Comparison of ENCODE assay signal across 8 cellular contexts in the genomic region with DNA sequence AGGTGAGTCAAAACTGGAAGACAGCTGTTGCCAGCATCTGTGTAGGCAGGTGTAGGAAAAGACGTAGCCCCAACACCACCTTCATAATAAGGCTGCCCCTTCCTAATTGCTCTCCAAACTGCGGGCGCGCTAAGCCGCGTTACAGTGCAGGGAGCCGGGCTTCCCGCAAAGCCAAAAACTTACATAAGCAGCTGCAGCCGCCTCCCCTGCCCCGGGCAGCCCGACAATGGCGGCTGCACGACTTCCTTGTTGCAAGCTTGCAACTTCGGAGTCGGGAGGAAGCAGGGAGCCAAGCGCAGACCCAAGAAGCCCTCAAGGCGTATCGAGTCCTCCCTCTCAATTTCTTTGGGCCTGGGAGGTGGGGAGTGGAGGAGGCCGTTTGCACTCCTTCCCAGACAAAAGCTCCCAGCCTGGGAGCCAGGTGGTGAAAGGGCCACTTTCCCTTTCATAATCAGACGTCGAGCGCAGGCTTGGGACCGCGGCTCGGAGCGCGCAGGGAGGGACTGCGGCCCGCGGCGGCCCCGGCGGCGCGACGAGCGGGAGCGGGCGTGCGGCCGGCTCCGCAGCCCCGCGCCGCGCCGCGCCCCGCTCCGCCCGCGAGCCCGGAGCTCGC. TPM values are rescaled to one million over a fixed set of nuclear protein-coding genes. Genes with fewer than 3 reads are reported as not detected.
A peak's percentile ranks its signal among the peaks of the same experiment; 100 is the strongest.
DNase-seq lines count a peak whose midpoint lies in the region; ATAC-seq, FAIRE-seq and TF ChIP-seq lines count a peak whose summit lies in the region.

No MANE protein-coding gene starts in this region.

- peak; percentile 59 for DNase-seq in CD14-positive monocyte (ENCODE audit: low spot score)
- peak; percentile 85 for DNase-seq in RPMI8226
- peak; percentile 87 for DNase-seq in activated effector memory CD4-positive, alpha-beta T cell treated with anti-CD3 and anti-CD28 coated beads, Interleukin-2, amount 50 U/mL, for 16 hours
- DNase-seq in frontal cortex (ENCODE audit: low spot score in 2 of 2): peak; percentile 14 to 31
- DNase-seq in ovary: peak; percentile 43 to 70 (median 63)
- peak in 1 of 2 donors; percentile 30 for DNase-seq in tibial nerve (ENCODE audit: low spot score in 2 of 2)

- H3K27ac ChIP-seq in ovary (peak overlapping the region; percentile 57 to 93), tibial nerve (peak overlapping the region; percentile 68 to 97 (median 94))

- no peak for TF ChIP-seq CTCF in CD14-positive monocyte (IDR thresholded peaks at IDR 0.05)
- no peak for TF ChIP-seq CTCF in ovary (IDR thresholded peaks at IDR 0.05)
- peak in 1 of 5 experiments; percentile 8 for TF ChIP-seq CTCF in tibial nerve (IDR thresholded peaks at IDR 0.05)

- H3K27me3 Mint-ChIP-seq in CD14-positive monocyte (ENCODE audit: low read depth in 3 of 3): peaks cover 0 to 2% (median 0%) of the 10 kb centered on the region in 3 donors

- intact Hi-C loops in CD14-positive monocyte (cut with micrococcal nuclease): loop anchor here (5.0 to 10.0 kb wide), 3 partner anchors 57 to 1120 kb away; a partner anchor contains a TSS
- intact Hi-C loops in ovary (cut with DNase I): loop anchor here (5.0 to 10.0 kb wide), 2 partner anchors 57 to 60 kb away; no protein-coding TSS in a partner anchor

- H3K27me3 ChIP-seq in ovary (no peaks in the 10 kb centered on the region), tibial nerve (no peaks in the 10 kb centered on the region)

- peaks cover 25 to 26% of the 10 kb centered on the region in 2 donors for H3K36me3 Mint-ChIP-seq in CD14-positive monocyte

- no peak for FAIRE-seq in frontal cortex (lab: Jason Lieb, UNC)

- no peak for TF ChIP-seq POLR2A in ovary (IDR thresholded peaks at IDR 0.05)
- no peak for TF ChIP-seq POLR2A in tibial nerve (IDR thresholded peaks at IDR 0.05)

- H3K4me3 Mint-ChIP-seq in CD14-positive monocyte: peak overlapping the region; percentile 89 to 90

- ATAC-seq in GM19438 (IDR thresholded peaks at IDR 0.05; ENCODE audit: low read depth, unreplicated experiment): peak; percentile 13
- peak; percentile 22 for ATAC-seq in HG03565 (IDR thresholded peaks at IDR 0.05; ENCODE audit: unreplicated experiment)

- H3K36me3 ChIP-seq in ovary (no peaks in the 10 kb centered on the region), tibial nerve (peaks cover 0 to 21% (median 0%) of the 10 kb centered on the region in 3 donors)

- H3K9me3 ChIP-seq in ovary (no peaks in the 10 kb centered on the region), tibial nerve (no peaks in the 10 kb centered on the region)

- peak overlapping the region; percentile 80 for H3K4me3 ChIP-seq in ovary
- H3K4me3 ChIP-seq in tibial nerve: peak overlapping the region; percentile 52 to 92 (median 81)

- H3K4me1 Mint-ChIP-seq in CD14-positive monocyte: peaks cover 19% of the 10 kb centered on the region

- H3K27ac Mint-ChIP-seq in CD14-positive monocyte: peak overlapping the region; percentile 90 to 95 (median 94)

- TF ChIP-seq EP300 in ovary (IDR thresholded peaks at IDR 0.05): no peak
- TF ChIP-seq EP300 in tibial nerve (IDR thresholded peaks at IDR 0.05): peak in 1 of 2 donors; percentile 46

- no peaks in the 10 kb centered on the region for H3K9me3 Mint-ChIP-seq in CD14-positive monocyte

- H3K4me1 ChIP-seq in ovary (ENCODE audit: insufficient read depth) (no peaks in the 10 kb centered on the region), tibial nerve (peaks cover 0 to 22% (median 11%) of the 10 kb centered on the region in 4 donors)

- WGBS in ovary, 3 donors: 0 to 1% (median 0%) methylated on average over 16 to 54 of the region's 54 CpGs
- WGBS in tibial nerve, 2 donors: 0% methylated on average over 30 to 50 of the region's 54 CpGs

RNA-seq across cellular contexts. Expression of a gene that starts 0.8 kb away (rescaled TPM):
- polyA plus RNA-seq in CD14-positive monocyte (1 to 10 TPM; 6.8 to 7.5 TPM), ovary (10 to 100 TPM in 1 of 2 donors, 1 to 10 TPM in 1; 8.6 to 17.5 TPM)
- total RNA-seq in frontal cortex (33.4 TPM), ovary (10 to 100 TPM in 6 of 7 donors, 1 to 10 TPM in 1; 6.3 to 16.3 (median 14.5) TPM), tibial nerve (10 to 100 TPM in 3 of 4 donors, 1 to 10 TPM in 1; 9.8 to 13.3 (median 11.1) TPM)
